1 cellular context compared by ENCODE assay signal in the genomic region with DNA sequence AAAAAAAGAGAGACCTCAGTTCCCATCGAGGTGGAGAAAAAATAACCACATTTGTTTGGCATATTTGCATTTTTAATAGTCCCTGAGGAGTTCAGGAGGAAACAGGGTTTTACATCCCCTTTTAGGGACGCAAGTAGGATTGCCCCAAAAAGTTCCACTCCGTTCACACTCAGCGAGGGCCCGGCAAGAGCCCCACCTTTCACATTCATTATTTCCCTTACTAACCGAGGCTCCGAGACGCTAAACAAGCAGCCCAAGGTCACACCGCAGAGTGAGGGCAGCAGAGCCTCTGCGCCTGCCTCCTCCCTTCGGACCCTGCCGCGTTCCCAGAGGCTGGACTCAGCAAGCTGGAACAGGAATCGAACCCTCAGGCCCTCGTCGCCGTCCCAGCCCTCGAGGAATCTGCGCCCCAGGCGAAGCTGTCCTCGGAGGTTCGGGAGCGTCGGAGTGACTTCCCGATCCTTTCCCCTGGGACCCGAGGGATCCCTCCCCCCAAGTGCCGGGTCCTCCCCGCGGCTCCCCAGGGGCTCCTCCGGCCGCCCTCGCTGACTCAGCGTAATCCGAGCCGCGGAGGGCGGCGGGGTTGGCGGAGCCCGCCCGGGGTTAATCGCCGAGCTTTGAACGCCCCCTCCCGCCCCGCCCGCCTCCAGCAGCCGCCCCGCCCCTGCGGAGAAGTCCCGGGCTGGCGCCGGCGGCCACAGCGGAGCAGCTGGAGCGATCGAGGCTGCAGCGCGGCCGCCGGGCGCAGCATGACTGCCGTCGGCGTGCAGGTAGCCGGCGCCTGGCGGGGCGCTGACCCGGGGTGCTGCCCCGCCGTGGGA.
TF ChIP-seq lines count a peak whose summit lies in the region.

A gene with protein sequence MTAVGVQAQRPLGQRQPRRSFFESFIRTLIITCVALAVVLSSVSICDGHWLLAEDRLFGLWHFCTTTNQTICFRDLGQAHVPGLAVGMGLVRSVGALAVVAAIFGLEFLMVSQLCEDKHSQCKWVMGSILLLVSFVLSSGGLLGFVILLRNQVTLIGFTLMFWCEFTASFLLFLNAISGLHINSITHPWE (plus strand): TSS at position 700 of the 821 bp plus-strand sequence. CDS start 50 bp downstream, at position 750.

TF ChIP-seq in HEK293, 187 proteins besides CTCF, POLR2A, EP300 and RAD21 (continued from another document and continues in another):
- TF ChIP-seq, protein P1, sequence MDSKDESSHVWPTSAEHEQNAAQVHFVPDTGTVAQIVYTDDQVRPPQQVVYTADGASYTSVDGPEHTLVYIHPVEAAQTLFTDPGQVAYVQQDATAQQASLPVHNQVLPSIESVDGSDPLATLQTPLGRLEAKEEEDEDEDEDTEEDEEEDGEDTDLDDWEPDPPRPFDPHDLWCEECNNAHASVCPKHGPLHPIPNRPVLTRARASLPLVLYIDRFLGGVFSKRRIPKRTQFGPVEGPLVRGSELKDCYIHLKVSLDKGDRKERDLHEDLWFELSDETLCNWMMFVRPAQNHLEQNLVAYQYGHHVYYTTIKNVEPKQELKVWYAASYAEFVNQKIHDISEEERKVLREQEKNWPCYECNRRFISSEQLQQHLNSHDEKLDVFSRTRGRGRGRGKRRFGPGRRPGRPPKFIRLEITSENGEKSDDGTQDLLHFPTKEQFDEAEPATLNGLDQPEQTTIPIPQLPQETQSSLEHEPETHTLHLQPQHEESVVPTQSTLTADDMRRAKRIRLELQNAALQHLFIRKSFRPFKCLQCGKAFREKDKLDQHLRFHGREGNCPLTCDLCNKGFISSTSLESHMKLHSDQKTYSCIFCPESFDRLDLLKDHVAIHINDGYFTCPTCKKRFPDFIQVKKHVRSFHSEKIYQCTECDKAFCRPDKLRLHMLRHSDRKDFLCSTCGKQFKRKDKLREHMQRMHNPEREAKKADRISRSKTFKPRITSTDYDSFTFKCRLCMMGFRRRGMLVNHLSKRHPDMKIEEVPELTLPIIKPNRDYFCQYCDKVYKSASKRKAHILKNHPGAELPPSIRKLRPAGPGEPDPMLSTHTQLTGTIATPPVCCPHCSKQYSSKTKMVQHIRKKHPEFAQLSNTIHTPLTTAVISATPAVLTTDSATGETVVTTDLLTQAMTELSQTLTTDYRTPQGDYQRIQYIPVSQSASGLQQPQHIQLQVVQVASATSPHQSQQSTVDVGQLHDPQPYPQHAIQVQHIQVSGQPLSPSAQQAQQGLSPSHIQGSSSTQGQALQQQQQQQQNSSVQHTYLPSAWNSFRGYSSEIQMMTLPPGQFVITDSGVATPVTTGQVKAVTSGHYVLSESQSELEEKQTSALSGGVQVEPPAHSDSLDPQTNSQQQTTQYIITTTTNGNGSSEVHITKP (tag by site-specific recombination; IDR thresholded peaks at IDR 0.05): no peak
- TF ChIP-seq, protein P2, sequence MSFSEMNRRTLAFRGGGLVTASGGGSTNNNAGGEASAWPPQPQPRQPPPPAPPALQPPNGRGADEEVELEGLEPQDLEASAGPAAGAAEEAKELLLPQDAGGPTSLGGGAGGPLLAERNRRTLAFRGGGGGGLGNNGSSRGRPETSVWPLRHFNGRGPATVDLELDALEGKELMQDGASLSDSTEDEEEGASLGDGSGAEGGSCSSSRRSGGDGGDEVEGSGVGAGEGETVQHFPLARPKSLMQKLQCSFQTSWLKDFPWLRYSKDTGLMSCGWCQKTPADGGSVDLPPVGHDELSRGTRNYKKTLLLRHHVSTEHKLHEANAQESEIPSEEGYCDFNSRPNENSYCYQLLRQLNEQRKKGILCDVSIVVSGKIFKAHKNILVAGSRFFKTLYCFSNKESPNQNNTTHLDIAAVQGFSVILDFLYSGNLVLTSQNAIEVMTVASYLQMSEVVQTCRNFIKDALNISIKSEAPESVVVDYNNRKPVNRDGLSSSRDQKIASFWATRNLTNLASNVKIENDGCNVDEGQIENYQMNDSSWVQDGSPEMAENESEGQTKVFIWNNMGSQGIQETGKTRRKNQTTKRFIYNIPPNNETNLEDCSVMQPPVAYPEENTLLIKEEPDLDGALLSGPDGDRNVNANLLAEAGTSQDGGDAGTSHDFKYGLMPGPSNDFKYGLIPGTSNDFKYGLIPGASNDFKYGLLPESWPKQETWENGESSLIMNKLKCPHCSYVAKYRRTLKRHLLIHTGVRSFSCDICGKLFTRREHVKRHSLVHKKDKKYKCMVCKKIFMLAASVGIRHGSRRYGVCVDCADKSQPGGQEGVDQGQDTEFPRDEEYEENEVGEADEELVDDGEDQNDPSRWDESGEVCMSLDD (tag by site-specific recombination; IDR thresholded peaks at IDR 0.05): peak; percentile 67
- TF ChIP-seq ZNF155 (tag by site-specific recombination; IDR thresholded peaks at IDR 0.05) (no peak), ZNF112 (tag by site-specific recombination; IDR thresholded peaks at IDR 0.05) (no peak), SALL2 (tag by site-specific recombination; IDR thresholded peaks at IDR 0.05; ENCODE audit: borderline replicate concordance) (no peak), ZNF48 (tag by site-specific recombination; IDR thresholded peaks at IDR 0.05) (no peak), ZNF664 (tag by site-specific recombination; IDR thresholded peaks at IDR 0.05) (no peak), ZNF423 (tag by site-specific recombination; IDR thresholded peaks at IDR 0.05) (peak; percentile 98), ZFP41 (tag by site-specific recombination; IDR thresholded peaks at IDR 0.05; ENCODE audit: borderline replicate concordance) (no peak), ZNF548 (tag by site-specific recombination; IDR thresholded peaks at IDR 0.05) (no peak), ZNF473 (tag by site-specific recombination; IDR thresholded peaks at IDR 0.05) (no peak), ZNF324 (tag by site-specific recombination; IDR thresholded peaks at IDR 0.05) (no peak), SP2 (tag by site-specific recombination; IDR thresholded peaks at IDR 0.05) (peak; percentile 59), ZNF404 (tag by site-specific recombination; IDR thresholded peaks at IDR 0.05) (no peak), ZNF501 (tag by site-specific recombination; IDR thresholded peaks at IDR 0.05) (peak; percentile 57; the same call in 1 of the 2 replicates), BCL11A (tag by site-specific recombination; IDR thresholded peaks at IDR 0.05; ENCODE audit: low read depth) (peak; percentile 28; the same call in 1 of the 2 replicates), ZNF610 (tag by site-specific recombination; IDR thresholded peaks at IDR 0.05; ENCODE audit: borderline replicate concordance) (peak; percentile 49; the same call in 1 of the 2 replicates), ZNF350 (tag by site-specific recombination; IDR thresholded peaks at IDR 0.05) (no peak), YY1 (tag by site-specific recombination; IDR thresholded peaks at IDR 0.05) (no peak), GLIS2 (tag by site-specific recombination; IDR thresholded peaks at IDR 0.05) (peak; percentile 79)
- TF ChIP-seq, protein P3, sequence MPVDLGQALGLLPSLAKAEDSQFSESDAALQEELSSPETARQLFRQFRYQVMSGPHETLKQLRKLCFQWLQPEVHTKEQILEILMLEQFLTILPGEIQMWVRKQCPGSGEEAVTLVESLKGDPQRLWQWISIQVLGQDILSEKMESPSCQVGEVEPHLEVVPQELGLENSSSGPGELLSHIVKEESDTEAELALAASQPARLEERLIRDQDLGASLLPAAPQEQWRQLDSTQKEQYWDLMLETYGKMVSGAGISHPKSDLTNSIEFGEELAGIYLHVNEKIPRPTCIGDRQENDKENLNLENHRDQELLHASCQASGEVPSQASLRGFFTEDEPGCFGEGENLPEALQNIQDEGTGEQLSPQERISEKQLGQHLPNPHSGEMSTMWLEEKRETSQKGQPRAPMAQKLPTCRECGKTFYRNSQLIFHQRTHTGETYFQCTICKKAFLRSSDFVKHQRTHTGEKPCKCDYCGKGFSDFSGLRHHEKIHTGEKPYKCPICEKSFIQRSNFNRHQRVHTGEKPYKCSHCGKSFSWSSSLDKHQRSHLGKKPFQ (tag by site-specific recombination; IDR thresholded peaks at IDR 0.05): 0 out of 2 replicates have a peak, but pooled peaks have one; percentile 12
- TF ChIP-seq, protein P4, sequence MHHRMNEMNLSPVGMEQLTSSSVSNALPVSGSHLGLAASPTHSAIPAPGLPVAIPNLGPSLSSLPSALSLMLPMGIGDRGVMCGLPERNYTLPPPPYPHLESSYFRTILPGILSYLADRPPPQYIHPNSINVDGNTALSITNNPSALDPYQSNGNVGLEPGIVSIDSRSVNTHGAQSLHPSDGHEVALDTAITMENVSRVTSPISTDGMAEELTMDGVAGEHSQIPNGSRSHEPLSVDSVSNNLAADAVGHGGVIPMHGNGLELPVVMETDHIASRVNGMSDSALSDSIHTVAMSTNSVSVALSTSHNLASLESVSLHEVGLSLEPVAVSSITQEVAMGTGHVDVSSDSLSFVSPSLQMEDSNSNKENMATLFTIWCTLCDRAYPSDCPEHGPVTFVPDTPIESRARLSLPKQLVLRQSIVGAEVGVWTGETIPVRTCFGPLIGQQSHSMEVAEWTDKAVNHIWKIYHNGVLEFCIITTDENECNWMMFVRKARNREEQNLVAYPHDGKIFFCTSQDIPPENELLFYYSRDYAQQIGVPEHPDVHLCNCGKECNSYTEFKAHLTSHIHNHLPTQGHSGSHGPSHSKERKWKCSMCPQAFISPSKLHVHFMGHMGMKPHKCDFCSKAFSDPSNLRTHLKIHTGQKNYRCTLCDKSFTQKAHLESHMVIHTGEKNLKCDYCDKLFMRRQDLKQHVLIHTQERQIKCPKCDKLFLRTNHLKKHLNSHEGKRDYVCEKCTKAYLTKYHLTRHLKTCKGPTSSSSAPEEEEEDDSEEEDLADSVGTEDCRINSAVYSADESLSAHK (tag by site-specific recombination; IDR thresholded peaks at IDR 0.05): 0 out of 2 replicates have a peak, but pooled peaks have one; percentile 51
- TF ChIP-seq, protein P5, sequence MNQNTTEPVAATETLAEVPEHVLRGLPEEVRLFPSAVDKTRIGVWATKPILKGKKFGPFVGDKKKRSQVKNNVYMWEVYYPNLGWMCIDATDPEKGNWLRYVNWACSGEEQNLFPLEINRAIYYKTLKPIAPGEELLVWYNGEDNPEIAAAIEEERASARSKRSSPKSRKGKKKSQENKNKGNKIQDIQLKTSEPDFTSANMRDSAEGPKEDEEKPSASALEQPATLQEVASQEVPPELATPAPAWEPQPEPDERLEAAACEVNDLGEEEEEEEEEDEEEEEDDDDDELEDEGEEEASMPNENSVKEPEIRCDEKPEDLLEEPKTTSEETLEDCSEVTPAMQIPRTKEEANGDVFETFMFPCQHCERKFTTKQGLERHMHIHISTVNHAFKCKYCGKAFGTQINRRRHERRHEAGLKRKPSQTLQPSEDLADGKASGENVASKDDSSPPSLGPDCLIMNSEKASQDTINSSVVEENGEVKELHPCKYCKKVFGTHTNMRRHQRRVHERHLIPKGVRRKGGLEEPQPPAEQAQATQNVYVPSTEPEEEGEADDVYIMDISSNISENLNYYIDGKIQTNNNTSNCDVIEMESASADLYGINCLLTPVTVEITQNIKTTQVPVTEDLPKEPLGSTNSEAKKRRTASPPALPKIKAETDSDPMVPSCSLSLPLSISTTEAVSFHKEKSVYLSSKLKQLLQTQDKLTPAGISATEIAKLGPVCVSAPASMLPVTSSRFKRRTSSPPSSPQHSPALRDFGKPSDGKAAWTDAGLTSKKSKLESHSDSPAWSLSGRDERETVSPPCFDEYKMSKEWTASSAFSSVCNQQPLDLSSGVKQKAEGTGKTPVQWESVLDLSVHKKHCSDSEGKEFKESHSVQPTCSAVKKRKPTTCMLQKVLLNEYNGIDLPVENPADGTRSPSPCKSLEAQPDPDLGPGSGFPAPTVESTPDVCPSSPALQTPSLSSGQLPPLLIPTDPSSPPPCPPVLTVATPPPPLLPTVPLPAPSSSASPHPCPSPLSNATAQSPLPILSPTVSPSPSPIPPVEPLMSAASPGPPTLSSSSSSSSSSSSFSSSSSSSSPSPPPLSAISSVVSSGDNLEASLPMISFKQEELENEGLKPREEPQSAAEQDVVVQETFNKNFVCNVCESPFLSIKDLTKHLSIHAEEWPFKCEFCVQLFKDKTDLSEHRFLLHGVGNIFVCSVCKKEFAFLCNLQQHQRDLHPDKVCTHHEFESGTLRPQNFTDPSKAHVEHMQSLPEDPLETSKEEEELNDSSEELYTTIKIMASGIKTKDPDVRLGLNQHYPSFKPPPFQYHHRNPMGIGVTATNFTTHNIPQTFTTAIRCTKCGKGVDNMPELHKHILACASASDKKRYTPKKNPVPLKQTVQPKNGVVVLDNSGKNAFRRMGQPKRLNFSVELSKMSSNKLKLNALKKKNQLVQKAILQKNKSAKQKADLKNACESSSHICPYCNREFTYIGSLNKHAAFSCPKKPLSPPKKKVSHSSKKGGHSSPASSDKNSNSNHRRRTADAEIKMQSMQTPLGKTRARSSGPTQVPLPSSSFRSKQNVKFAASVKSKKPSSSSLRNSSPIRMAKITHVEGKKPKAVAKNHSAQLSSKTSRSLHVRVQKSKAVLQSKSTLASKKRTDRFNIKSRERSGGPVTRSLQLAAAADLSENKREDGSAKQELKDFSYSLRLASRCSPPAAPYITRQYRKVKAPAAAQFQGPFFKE (tag by site-specific recombination; IDR thresholded peaks at IDR 0.05; ENCODE audit: borderline replicate concordance): no peak
- TF ChIP-seq, protein P6, sequence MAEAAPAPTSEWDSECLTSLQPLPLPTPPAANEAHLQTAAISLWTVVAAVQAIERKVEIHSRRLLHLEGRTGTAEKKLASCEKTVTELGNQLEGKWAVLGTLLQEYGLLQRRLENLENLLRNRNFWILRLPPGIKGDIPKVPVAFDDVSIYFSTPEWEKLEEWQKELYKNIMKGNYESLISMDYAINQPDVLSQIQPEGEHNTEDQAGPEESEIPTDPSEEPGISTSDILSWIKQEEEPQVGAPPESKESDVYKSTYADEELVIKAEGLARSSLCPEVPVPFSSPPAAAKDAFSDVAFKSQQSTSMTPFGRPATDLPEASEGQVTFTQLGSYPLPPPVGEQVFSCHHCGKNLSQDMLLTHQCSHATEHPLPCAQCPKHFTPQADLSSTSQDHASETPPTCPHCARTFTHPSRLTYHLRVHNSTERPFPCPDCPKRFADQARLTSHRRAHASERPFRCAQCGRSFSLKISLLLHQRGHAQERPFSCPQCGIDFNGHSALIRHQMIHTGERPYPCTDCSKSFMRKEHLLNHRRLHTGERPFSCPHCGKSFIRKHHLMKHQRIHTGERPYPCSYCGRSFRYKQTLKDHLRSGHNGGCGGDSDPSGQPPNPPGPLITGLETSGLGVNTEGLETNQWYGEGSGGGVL (tag by site-specific recombination; IDR thresholded peaks at IDR 0.05): peak; percentile 91
- TF ChIP-seq, protein P7, sequence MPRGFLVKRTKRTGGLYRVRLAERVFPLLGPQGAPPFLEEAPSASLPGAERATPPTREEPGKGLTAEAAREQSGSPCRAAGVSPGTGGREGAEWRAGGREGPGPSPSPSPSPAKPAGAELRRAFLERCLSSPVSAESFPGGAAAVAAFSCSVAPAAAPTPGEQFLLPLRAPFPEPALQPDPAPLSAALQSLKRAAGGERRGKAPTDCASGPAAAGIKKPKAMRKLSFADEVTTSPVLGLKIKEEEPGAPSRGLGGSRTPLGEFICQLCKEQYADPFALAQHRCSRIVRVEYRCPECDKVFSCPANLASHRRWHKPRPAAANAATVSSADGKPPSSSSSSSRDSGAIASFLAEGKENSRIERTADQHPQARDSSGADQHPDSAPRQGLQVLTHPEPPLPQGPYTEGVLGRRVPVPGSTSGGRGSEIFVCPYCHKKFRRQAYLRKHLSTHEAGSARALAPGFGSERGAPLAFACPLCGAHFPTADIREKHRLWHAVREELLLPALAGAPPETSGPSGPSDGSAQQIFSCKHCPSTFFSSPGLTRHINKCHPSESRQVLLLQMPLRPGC (tag by site-specific recombination; IDR thresholded peaks at IDR 0.05): no peak
- TF ChIP-seq, protein P8, sequence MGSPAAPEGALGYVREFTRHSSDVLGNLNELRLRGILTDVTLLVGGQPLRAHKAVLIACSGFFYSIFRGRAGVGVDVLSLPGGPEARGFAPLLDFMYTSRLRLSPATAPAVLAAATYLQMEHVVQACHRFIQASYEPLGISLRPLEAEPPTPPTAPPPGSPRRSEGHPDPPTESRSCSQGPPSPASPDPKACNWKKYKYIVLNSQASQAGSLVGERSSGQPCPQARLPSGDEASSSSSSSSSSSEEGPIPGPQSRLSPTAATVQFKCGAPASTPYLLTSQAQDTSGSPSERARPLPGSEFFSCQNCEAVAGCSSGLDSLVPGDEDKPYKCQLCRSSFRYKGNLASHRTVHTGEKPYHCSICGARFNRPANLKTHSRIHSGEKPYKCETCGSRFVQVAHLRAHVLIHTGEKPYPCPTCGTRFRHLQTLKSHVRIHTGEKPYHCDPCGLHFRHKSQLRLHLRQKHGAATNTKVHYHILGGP (tag by site-specific recombination; IDR thresholded peaks at IDR 0.05): peak; percentile 68
